ENCODE assay signal across 16 cellular contexts in genomic region chr13:23616228-23616627, GRCh38. TPM values are rescaled to one million over a fixed set of nuclear protein-coding genes. Genes with fewer than 3 reads are reported as not detected.
DNase-seq lines count a peak whose midpoint lies in the region; ATAC-seq, FAIRE-seq and TF ChIP-seq lines count a peak whose summit lies in the region.
"Had no signal": no experiment of that assay in that cellular context is flagged by ENCODE, and none has a peak within 500 bp of the region (broad histone marks: within the 10 kb centered on the region; RNA-seq: fewer than 3 reads in every experiment).

No MANE protein-coding gene starts in this region.

- TF ChIP-seq RAD21 in HepG2 (CRISPR knock-in tag; IDR thresholded peaks at IDR 0.05) = no peak

- H4K20me1 ChIP-seq in HepG2 (ENCODE audit: insufficient read depth, low read length) (no peaks in the 10 kb centered on the region), PC-9 (ENCODE audit: insufficient read depth) (no peaks in the 10 kb centered on the region)

- BruUV-seq in HepG2 (replicated peaks; lab: Mats Ljungman, UMichigan) (TSS peak; percentile 42), PC-9 (replicated peaks; lab: Mats Ljungman, UMichigan) (no TSS peak)

- TF ChIP-seq EP300 in HepG2 (IDR thresholded peaks at IDR 0.05; ENCODE audit: low read depth in 2 of 2, low read length in 2 of 2) (no peak), HepG2 (CRISPR knock-in tag; IDR thresholded peaks at IDR 0.05; ENCODE audit: borderline replicate concordance) (no peak)

- no peak overlapping the region for H2AFZ ChIP-seq in HepG2 (ENCODE audit: low read length)
- H2AFZ ChIP-seq in PC-9 = no peak overlapping the region

- H3K4me3 ChIP-seq in HepG2 (replicated peaks in 1 of 3; ENCODE audit: insufficient read depth in 1 of 3, low read depth in 2 of 3, low read length in 3 of 3) (peak overlapping the region in 2 of 3 experiments; percentile 20 to 28; a peak in 1 of 6 replicates), right lobe of liver (no peak overlapping the region), PC-9 (no peak overlapping the region), mucosa of descending colon (no peak overlapping the region)
- H3K4me3 ChIP-seq: GM23338, K562 had no signal

- TF ChIP-seq CTCF in HepG2 (CRISPR knock-in tag; IDR thresholded peaks at IDR 0.05) = no peak
- no peak for TF ChIP-seq CTCF in right lobe of liver (IDR thresholded peaks at IDR 0.05)
- no peak for TF ChIP-seq CTCF in PC-9 (conservative IDR thresholded peaks at IDR 0.05)
- TF ChIP-seq CTCF in mucosa of descending colon (IDR thresholded peaks at IDR 0.05) = no peak

- no peak for TF ChIP-seq POLR2A in HepG2 (IDR thresholded peaks at IDR 0.05; ENCODE audit: insufficient read depth in 1 of 2, low read depth in 2 of 2, low read length in 2 of 2)
- no peak for TF ChIP-seq POLR2A in right lobe of liver (IDR thresholded peaks at IDR 0.05)

- no peaks in the 10 kb centered on the region for H3K27me3 ChIP-seq in HepG2 (ENCODE audit: control insufficient read depth in 1 of 2, insufficient read depth in 2 of 2, low read length in 2 of 2)
- no peaks in the 10 kb centered on the region for H3K27me3 ChIP-seq in right lobe of liver
- peaks cover 12% of the 10 kb centered on the region; the same call in 1 of the 2 replicates for H3K27me3 ChIP-seq in PC-9 (ENCODE audit: insufficient read depth, low read depth)

- DNase-seq in HepG2 (ENCODE audit: low spot score) (no peak), right lobe of liver (no peak), astrocyte of the hippocampus (ENCODE audit: low read depth, low spot score) (peak; percentile 38), renal cortical epithelial cell (ENCODE audit: low read depth) (peak; percentile 43), PC-9 (no peak), mucosa of descending colon (no peak)
- DNase-seq: Caco-2; CD8-positive, alpha-beta memory T cell; DND-41; GDM1; H7 had no signal

- H3F3A ChIP-seq in PC-9 (ENCODE audit: insufficient read depth, low read depth) = no peaks in the 10 kb centered on the region

- peak overlapping the region; percentile 41 for H3K9ac ChIP-seq in HepG2 (ENCODE audit: insufficient read depth, low read depth, low read length)

- H3K27ac ChIP-seq in HepG2 (ENCODE audit: extremely low read length, insufficient read depth, low read length) = peak overlapping the region; percentile 86
- no peak overlapping the region for H3K27ac ChIP-seq in right lobe of liver
- no peak overlapping the region for H3K27ac ChIP-seq in PC-9
- H3K27ac ChIP-seq: 22Rv1 had no signal

- intact Hi-C loops in HepG2 (cut with micrococcal nuclease; ENCODE audit: unreplicated experiment) = loop anchor here (5.0 kb wide), 1 partner anchor 36 kb away; no protein-coding TSS in a partner anchor
- intact Hi-C loops in right lobe of liver (cut with DNase I) = no loop called here
- intact Hi-C loops in PC-9 (cut with micrococcal nuclease; ENCODE audit: unreplicated experiment) = no loop called here
- intact Hi-C loops in mucosa of descending colon (cut with DNase I, micrococcal nuclease) = no loop called here

- no peak for ATAC-seq in HepG2
- no peak for ATAC-seq in right lobe of liver
- ATAC-seq in HG03159 (IDR thresholded peaks at IDR 0.05; ENCODE audit: unreplicated experiment) = no peak
- ATAC-seq in mucosa of descending colon = no peak
- ATAC-seq: K562 had no signal

- POLR2A ChIA-PET in HepG2 (lab: Yijun Ruan, JAX) (interaction anchor here (1.0 to 2.7 kb wide), 9 partner anchors 10 to 57 kb away, joined by 4 to 43 read pairs (median 5); partner anchors contain the start of gene TNFRSF19), PC-9 (lab: Charles Lee; ENCODE audit: unreplicated experiment) (no interaction called here)

- H3K36me3 ChIP-seq in HepG2 (replicated peaks in 1 of 2; ENCODE audit: control insufficient read depth in 1 of 2, insufficient read depth in 2 of 2, low read length in 2 of 2) (peaks cover 14 to 51% of the 10 kb centered on the region in 2 experiments), right lobe of liver (no peaks in the 10 kb centered on the region), PC-9 (ENCODE audit: low read depth) (no peaks in the 10 kb centered on the region), mucosa of descending colon (ENCODE audit: low read depth) (no peaks in the 10 kb centered on the region)

- CTCF ChIA-PET in HepG2 (lab: Yijun Ruan, JAX; ENCODE audit: low intra/inter-chr PET ratio, low total read pairs) = no interaction called here
- CTCF ChIA-PET in PC-9 (lab: Charles Lee) = no interaction called here

- H3K4me2 ChIP-seq in HepG2 (ENCODE audit: low read depth, low read length) (peak overlapping the region; percentile 57), PC-9 (no peak overlapping the region)
- H3K4me2 ChIP-seq: GM23338 had no signal

- peaks cover 44% of the 10 kb centered on the region for H3K79me2 ChIP-seq in HepG2 (ENCODE audit: insufficient read depth, low read length)
- no peaks in the 10 kb centered on the region for H3K79me2 ChIP-seq in PC-9 (ENCODE audit: low read depth)

- H3K9me3 ChIP-seq in HepG2 (ENCODE audit: low read length) (no peaks in the 10 kb centered on the region), right lobe of liver (no peaks in the 10 kb centered on the region), PC-9 (ENCODE audit: insufficient read depth, low read depth) (no peaks in the 10 kb centered on the region), mucosa of descending colon (no peaks in the 10 kb centered on the region)
- H3K9me3 ChIP-seq: Caco-2 had no signal

- no peaks in the 10 kb centered on the region for H3K9me2 ChIP-seq in PC-9 (ENCODE audit: insufficient read depth)

- 93% methylated on average over 2 of the region's 2 CpGs for WGBS in HepG2 (ENCODE audit: low lambda C conversion rate)
- 85% methylated on average over 2 of the region's 2 CpGs for WGBS in right lobe of liver (ENCODE audit: insufficient coverage, low coverage, low lambda C conversion rate, missing lambda C conversion rate)

- in situ Hi-C loops in HepG2 (cut with HindIII; ENCODE audit: extremely low pct_ligation_motif_present, low pct_unique_long_range_greater_than_20kb) = no loop called here

- FAIRE-seq in HepG2 (lab: Jason Lieb, UNC) = no peak
- FAIRE-seq: GM12892, K562 had no signal

- H3K4me1 ChIP-seq in HepG2 (ENCODE audit: insufficient read depth, low read length) (peaks cover 100% of the 10 kb centered on the region), right lobe of liver (no peaks in the 10 kb centered on the region), PC-9 (replicated peaks; ENCODE audit: insufficient read depth) (no peaks in the 10 kb centered on the region), mucosa of descending colon (ENCODE audit: low read depth) (no peaks in the 10 kb centered on the region)

TF ChIP-seq in HepG2, 621 proteins besides CTCF, POLR2A, EP300 and RAD21:
- no peak for TF ChIP-seq ZNF207 (IDR thresholded peaks at IDR 0.05; ENCODE audit: borderline replicate concordance)
- no peak for TF ChIP-seq ZNF570 (CRISPR knock-in tag; IDR thresholded peaks at IDR 0.05; ENCODE audit: borderline replicate concordance)
- no peak for TF ChIP-seq ZNF446 (CRISPR knock-in tag; IDR thresholded peaks at IDR 0.05)
- no peak for TF ChIP-seq ZNF839 (CRISPR knock-in tag; IDR thresholded peaks at IDR 0.05; ENCODE audit: borderline replicate concordance)
- TF ChIP-seq ZKSCAN1 (IDR thresholded peaks at IDR 0.05; ENCODE audit: low read length) = no peak
- no peak for TF ChIP-seq FOXM1 (CRISPR knock-in tag; IDR thresholded peaks at IDR 0.05)
- TF ChIP-seq ZNF720 (CRISPR knock-in tag; IDR thresholded peaks at IDR 0.05) = no peak
- TF ChIP-seq CBX5 (CRISPR knock-in tag; IDR thresholded peaks at IDR 0.05; ENCODE audit: borderline replicate concordance) = no peak
- no peak for TF ChIP-seq FOXA3 (CRISPR knock-in tag; IDR thresholded peaks at IDR 0.05)
- no peak for TF ChIP-seq ZNF878 (CRISPR knock-in tag; IDR thresholded peaks at IDR 0.05)
- TF ChIP-seq HOXA5 (CRISPR knock-in tag; IDR thresholded peaks at IDR 0.05) = no peak
TF ChIP-seq in HepG2: peak in this region for 0.

RNA-seq across cellular contexts. Expression of gene TNFRSF19, which starts 46.0 kb away (rescaled TPM):
- total RNA-seq in HepG2 (2016; rRNA removed; fragmentation: Illumina TruSeq; extraction: Trizol) (47.7 and 77.7 TPM in 2 replicates), right lobe of liver (under 1 TPM in 5 of 6 experiments, not detected in 1; 0.06 to 0.37 (median 0.29) TPM), renal cortical epithelial cell (22.5 and 30.2 TPM in 2 replicates), PC-9 (2021) (0.13 and 0.24 TPM in 2 replicates), mucosa of descending colon (1 to 10 TPM in 1 of 3 donors, under 1 TPM in 2; 0.32 to 3.8 (median 0.58) TPM)
- total RNA-seq in HepG2 (2016; cell fraction: cytosol; rRNA removed; fragmentation: Illumina TruSeq; extraction: Trizol; ENCODE audit: low read depth) = 7.7 and 8.2 TPM in 2 replicates
- total RNA-seq in HepG2 (2016; cell fraction: insoluble cytoplasmic fraction; rRNA removed; fragmentation: Illumina TruSeq; extraction: Trizol) = 48.1 and 76.8 TPM in 2 replicates
- 25.2 and 27.9 TPM in 2 replicates for total RNA-seq in HepG2 (2016; cell fraction: membrane; rRNA removed; fragmentation: Illumina TruSeq; extraction: Trizol)
- total RNA-seq in HepG2 (2016; cell fraction: nucleus; rRNA removed; fragmentation: Illumina TruSeq; extraction: Trizol) = 84.2 and 94.2 TPM in 2 replicates
- polyA plus RNA-seq in HepG2 (2011; rRNA removed) = 38.9 and 75.3 TPM in 2 replicates
- polyA plus RNA-seq in HepG2 (2011; cell fraction: cytosol; rRNA removed) = 37.4 and 45.8 TPM in 2 replicates
- polyA plus RNA-seq in HepG2 (2011; cell fraction: nucleus; rRNA removed) = 30.8 and 50.6 TPM in 2 replicates
- polyA plus RNA-seq in HepG2 (2012) = 25.9 and 27.9 TPM in 2 replicates
- polyA plus RNA-seq in HepG2 (2016; cell fraction: cytosol; fragmentation: Illumina TruSeq; extraction: Trizol; ENCODE audit: low read depth) = 2.9 TPM in 2 replicates
- polyA plus RNA-seq in HepG2 (2016; cell fraction: insoluble cytoplasmic fraction; fragmentation: Illumina TruSeq; extraction: Trizol; ENCODE audit: low read depth) = 35.7 and 36.2 TPM in 2 replicates
- 9.9 and 10.1 TPM in 2 replicates for polyA plus RNA-seq in HepG2 (2016; cell fraction: membrane; fragmentation: Illumina TruSeq; extraction: Trizol; ENCODE audit: low read depth)
- 95.3 and 95.9 TPM in 2 replicates for polyA plus RNA-seq in HepG2 (2016; cell fraction: nucleus; fragmentation: Illumina TruSeq; extraction: Trizol; ENCODE audit: insufficient read depth, low read depth)
- 0.05 and 162 TPM in 2 replicates for polyA minus RNA-seq in HepG2 (2011; rRNA and poly(A)+ RNA removed; ENCODE audit: low replicate concordance)
- polyA minus RNA-seq in HepG2 (2011; cell fraction: cytosol; rRNA and poly(A)+ RNA removed) = 40.8 and 64.9 TPM in 2 replicates
- polyA minus RNA-seq in HepG2 (2011; cell fraction: nucleus; rRNA and poly(A)+ RNA removed) = 47.0 and 73.8 TPM in 2 replicates
- total RNA-seq: CD8-positive, alpha-beta memory T cell had no signal
- polyA plus RNA-seq: CD8-positive, alpha-beta memory T cell had no signal

Comparison
In these comparisons a context has a peak if more than half of its experiments do, and no peak if none do; other contexts are left out.
1. H3K4me3 ChIP-seq: peak in HepG2 (2 of 3); none in right lobe of liver (0 of 3), PC-9 (single experiment) and mucosa of descending colon (single experiment).
2. DNase-seq: peak in astrocyte of the hippocampus (single experiment) and renal cortical epithelial cell (single experiment); none in HepG2 (single experiment), right lobe of liver (0 of 3), PC-9 (0 of 2) and mucosa of descending colon (0 of 3).